ENCODE assay signal across 8 cellular contexts in genomic region chr2:13193900-13194299, GRCh38.
DNase-seq lines count a peak whose midpoint lies in the region; ATAC-seq and TF ChIP-seq lines count a peak whose summit lies in the region.

No MANE protein-coding gene starts in this region.

- H3K27me3 ChIP-seq in WERI-Rb-1 (ENCODE audit: insufficient read depth, low read depth, severe bottlenecking), result no peaks in the 10 kb centered on the region
- no peaks in the 10 kb centered on the region for H3K27me3 ChIP-seq in aorta (ENCODE audit: control insufficient read depth in 1 of 2, insufficient read depth in 2 of 2, low read length in 1 of 2)

- ATAC-seq in memory B cell (ENCODE audit: low read depth) (peak; percentile 29), aorta (ENCODE audit: low FRiP score) (no peak)

- 5 to 9% methylated on average over 1 of the region's 1 CpG for WGBS in aorta, 2 donors

- H3K27ac Mint-ChIP-seq in memory B cell, result no peak overlapping the region

- peak; percentile 55 for TF ChIP-seq CTCF in WERI-Rb-1 (IDR thresholded peaks at IDR 0.05; ENCODE audit: low read depth, low read length)

- no peak overlapping the region for H3K27ac ChIP-seq in WERI-Rb-1
- no peak overlapping the region for H3K27ac ChIP-seq in aorta (ENCODE audit: low read depth in 1 of 2, low read length in 2 of 2)

- H3K9me3 ChIP-seq in WERI-Rb-1 (ENCODE audit: severe bottlenecking), result no peaks in the 10 kb centered on the region
- no peaks in the 10 kb centered on the region for H3K9me3 ChIP-seq in aorta (ENCODE audit: control insufficient read depth, low read length)

- no peak overlapping the region for H3K4me3 Mint-ChIP-seq in memory B cell

- DNase-seq in DMS153 treated with DMSO at 0.1 percent for 48 hours (lab: John Stamatoyannopoulos, UW; ENCODE audit: unreplicated experiment) (peak; percentile 45), DMS153 (lab: John Stamatoyannopoulos, UW) (no peak), H4 (ENCODE audit: low spot score) (peak; percentile 41), NAMALWA (ENCODE audit: low spot score) (peak; percentile 86), WERI-Rb-1 (peak; percentile 28), memory B cell (ENCODE audit: low spot score in 2 of 2) (no peak), cerebellar nuclear complex (lab: John Stamatoyannopoulos, UW) (no peak), aorta (no peak)

- no peak overlapping the region for H3K4me3 ChIP-seq in WERI-Rb-1 (ENCODE audit: low read depth, low read length)
- H3K4me3 ChIP-seq in aorta (ENCODE audit: low read length in 2 of 2), result no peak overlapping the region

- peaks cover 3% of the 10 kb centered on the region for H3K27me3 Mint-ChIP-seq in memory B cell

- H3K36me3 Mint-ChIP-seq in memory B cell, result no peaks in the 10 kb centered on the region

- H3K9me3 Mint-ChIP-seq in memory B cell, result no peaks in the 10 kb centered on the region

- intact Hi-C loops in aorta (cut with DNase I), result no loop called here

- no peaks in the 10 kb centered on the region for H3K4me1 ChIP-seq in aorta (ENCODE audit: control insufficient read depth in 1 of 2, insufficient read depth in 2 of 2, low read length in 2 of 2)

- H3K4me1 Mint-ChIP-seq in memory B cell, result no peaks in the 10 kb centered on the region

- H3K36me3 ChIP-seq in WERI-Rb-1, result no peaks in the 10 kb centered on the region
- H3K36me3 ChIP-seq in aorta (ENCODE audit: control insufficient read depth in 1 of 2, insufficient read depth in 2 of 2, low read length in 1 of 2), result no peaks in the 10 kb centered on the region

Comparison
In these comparisons a context has a peak if more than half of its experiments do, and no peak if none do; other contexts are left out.
1. DNase-seq: peak in DMS153 treated with DMSO at 0.1 percent for 48 hours (single experiment), H4 (single experiment), NAMALWA (single experiment) and WERI-Rb-1 (single experiment); none in DMS153 (single experiment), memory B cell (0 of 2), cerebellar nuclear complex (0 of 2) and aorta (0 of 2).